Comparison of ENCODE assay signal across 24 cellular contexts in genomic region chr5:147544556-147544955, GRCh38. TPM values are rescaled to one million over a fixed set of nuclear protein-coding genes. Genes with fewer than 3 reads are reported as not detected.
A peak's percentile ranks its signal among the peaks of the same experiment; 100 is the strongest.
DNase-seq lines count a peak whose midpoint lies in the region; ATAC-seq lines count a peak whose summit lies in the region.
"Had no signal": no experiment of that assay in that cellular context is flagged by ENCODE, and none has a peak within 500 bp of the region (broad histone marks: within the 10 kb centered on the region; RNA-seq: fewer than 3 reads in every experiment).

No MANE protein-coding gene starts in this region.

- DNase-seq in dermis blood vessel endothelial cell: peak; percentile 69
- peak; percentile 28 to 84 for DNase-seq in lung microvascular endothelial cell (ENCODE audit: low read depth in 2 of 2)
- no peak for DNase-seq in neuronal stem cell (ENCODE audit: low spot score)
- DNase-seq in NCI-H1436 treated with DMSO at 0.1 percent for 48 hours (lab: John Stamatoyannopoulos, UW): no peak
- DNase-seq: 8988T; ACHN; BE2C; C1 segment of cervical spinal cord; CD4-positive, alpha-beta memory T cell; CD4-positive, CD25-positive, alpha-beta regulatory T cell; CD8-positive, alpha-beta memory T cell; COR-L47; DMS 273 treated with DMSO at 0.1 percent for 48 hours; DMS153; DMS53; DMS79; DND-41; EL; GDM1 had no signal

- ATAC-seq in GM21447 (IDR thresholded peaks at IDR 0.05; ENCODE audit: unreplicated experiment) (no peak), HG03460 (IDR thresholded peaks at IDR 0.05; ENCODE audit: unreplicated experiment) (no peak)
- ATAC-seq: GM12878 had no signal

- no peaks in the 10 kb centered on the region for H3K79me1 ChIP-seq in neuronal stem cell (ENCODE audit: low read depth, low read length)

- H3K4me2 ChIP-seq in neuronal stem cell (ENCODE audit: insufficient read depth, low read length, poor library complexity, severe bottlenecking): no peak overlapping the region
- H3K4me2 ChIP-seq: BLaER1 had no signal

- no peak overlapping the region for H3K18ac ChIP-seq in neuronal stem cell (ENCODE audit: low read length)

- H3K27ac ChIP-seq in neuronal stem cell (replicated peaks; ENCODE audit: low read length): no peak overlapping the region
- H3K27ac ChIP-seq: BLaER1 had no signal

- no peaks in the 10 kb centered on the region for H3K27me3 ChIP-seq in neuronal stem cell (ENCODE audit: control insufficient read depth in 3 of 3, insufficient read depth in 3 of 3, low read depth in 1 of 3, low read length in 3 of 3)
- H3K27me3 ChIP-seq: BE2C, BLaER1 had no signal

- H4K8ac ChIP-seq in neuronal stem cell (ENCODE audit: low read depth, low read length): no peak overlapping the region

- no peak overlapping the region for H4K91ac ChIP-seq in neuronal stem cell (ENCODE audit: low read depth, low read length, poor library complexity)

- no peak overlapping the region for H2BK12ac ChIP-seq in neuronal stem cell (ENCODE audit: low read length)

- H3K9me3 ChIP-seq in neuronal stem cell (replicated peaks in 1 of 2; ENCODE audit: control insufficient read depth in 2 of 2, insufficient read depth in 1 of 2, low read depth in 1 of 2, low read length in 2 of 2): no peaks in the 10 kb centered on the region
- H3K9me3 ChIP-seq: BE2C, BLaER1 had no signal

- H3K36me3 ChIP-seq in neuronal stem cell (replicated peaks in 1 of 2; ENCODE audit: control insufficient read depth in 2 of 2, insufficient read depth in 2 of 2, low read length in 2 of 2): no peaks in the 10 kb centered on the region
- H3K36me3 ChIP-seq: BE2C, BLaER1 had no signal

- H2BK15ac ChIP-seq in neuronal stem cell (ENCODE audit: low read length): no peak overlapping the region

- no peak overlapping the region for H3K4me3 ChIP-seq in neuronal stem cell (ENCODE audit: low read length in 2 of 2)
- H3K4me3 ChIP-seq: BLaER1, GM12878 had no signal

- H2AFZ ChIP-seq in neuronal stem cell (ENCODE audit: low read length): peak overlapping the region; percentile 4

- no CpG with 5 or more reads among the region's 5 CpGs for WGBS in neuronal stem cell (ENCODE audit: extremely low coverage in 2 of 2, insufficient read length in 2 of 2, insufficient replicate concordance in 1 of 2), 2 donors

- H3K4me1 ChIP-seq in neuronal stem cell (ENCODE audit: control insufficient read depth in 2 of 2, insufficient read depth in 1 of 2, low read depth in 1 of 2, low read length in 2 of 2): no peaks in the 10 kb centered on the region
- H3K4me1 ChIP-seq: BE2C, BLaER1 had no signal

- no peak overlapping the region for H3K23ac ChIP-seq in neuronal stem cell (ENCODE audit: low read depth, low read length, poor library complexity)

- no peak overlapping the region for H2BK120ac ChIP-seq in neuronal stem cell (ENCODE audit: low read depth, low read length)

- no peak overlapping the region for H3K4ac ChIP-seq in neuronal stem cell (ENCODE audit: low read length)

- no peak overlapping the region for H2BK5ac ChIP-seq in neuronal stem cell (ENCODE audit: low read length)

- no peak overlapping the region for H3K9ac ChIP-seq in neuronal stem cell (ENCODE audit: low read depth, low read length, poor library complexity)
- H3K9ac ChIP-seq: BLaER1 had no signal

- no peak overlapping the region for H2AK5ac ChIP-seq in neuronal stem cell (ENCODE audit: low read depth, low read length)

- H3K14ac ChIP-seq in neuronal stem cell (ENCODE audit: low read length): no peak overlapping the region

RNA-seq across cellular contexts. Expression of gene DPYSL3, which starts 34.7 kb away (rescaled TPM):
- total RNA-seq in dermis blood vessel endothelial cell (37.1 and 50.0 TPM in 2 replicates), lung microvascular endothelial cell (11.3 and 35.1 TPM in 2 replicates)
- 143 TPM for polyA plus RNA-seq in neuronal stem cell (2013, experiment 1 of 2)
- polyA plus RNA-seq in neuronal stem cell (2013, experiment 2 of 2): 143 TPM
- polyA plus RNA-seq: CD14-positive monocyte; CD4-positive, alpha-beta memory T cell; CD4-positive, CD25-positive, alpha-beta regulatory T cell; CD8-positive, alpha-beta memory T cell had no signal

Comparison
In these comparisons a context has a peak if more than half of its experiments do, and no peak if none do; other contexts are left out.
1. DNase-seq: peak in dermis blood vessel endothelial cell (single experiment) and lung microvascular endothelial cell (2 of 2); none in neuronal stem cell (single experiment) and NCI-H1436 treated with DMSO at 0.1 percent for 48 hours (single experiment).